8 cellular contexts compared by ENCODE assay signal in the genomic region with DNA sequence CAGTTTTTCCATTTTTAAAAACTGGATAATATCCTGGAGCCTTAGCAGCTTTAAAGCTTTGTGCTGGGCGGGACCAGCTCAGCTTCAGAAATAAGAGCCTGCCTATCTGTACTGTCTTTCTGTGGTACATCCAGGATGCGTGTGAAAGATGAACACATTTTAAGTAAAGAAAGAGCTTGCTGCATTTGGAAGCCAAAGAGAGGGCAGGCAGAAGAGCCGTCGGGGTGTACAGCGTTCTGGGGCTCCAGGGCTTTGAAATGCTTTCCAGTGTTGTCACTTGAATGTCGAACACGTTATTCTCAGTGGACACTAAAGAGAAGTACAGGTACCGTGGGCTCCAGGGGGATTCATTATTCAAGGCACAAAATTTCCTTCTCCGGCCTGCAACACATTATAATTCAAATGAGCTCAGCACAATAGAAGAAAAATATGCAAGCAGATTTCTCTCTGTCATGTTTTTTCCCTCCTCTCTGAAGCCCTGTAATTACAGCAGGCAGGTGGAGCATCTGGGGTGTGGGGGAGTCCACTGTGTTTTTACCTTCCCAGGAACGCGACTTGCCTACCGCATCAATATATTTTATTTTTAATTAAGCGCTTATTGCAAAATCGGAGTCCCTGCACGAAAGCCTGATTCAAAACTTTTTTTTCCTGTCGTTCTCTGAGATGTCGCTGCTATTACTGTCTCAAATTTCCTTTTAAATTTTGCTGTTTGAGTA.
DNase-seq lines count a peak whose midpoint lies in the region; TF ChIP-seq lines count a peak whose summit lies in the region.

No MANE protein-coding gene starts in this region.

- H3K36me3 ChIP-seq in OCI-LY3 (replicated peaks; ENCODE audit: low read depth, low read length) (no peaks in the 10 kb centered on the region), parathyroid adenoma (ENCODE audit: control insufficient read depth, insufficient read depth, low read length) (no peaks in the 10 kb centered on the region), Karpas-422 (ENCODE audit: insufficient read depth, low read length) (no peaks in the 10 kb centered on the region)

- H3K79me2 ChIP-seq in OCI-LY3 (ENCODE audit: low read length) (no peaks in the 10 kb centered on the region), parathyroid adenoma (no peaks in the 10 kb centered on the region), Karpas-422 (ENCODE audit: low read length) (no peaks in the 10 kb centered on the region)

- H3K9ac ChIP-seq in OCI-LY3 (ENCODE audit: low read length), result peak overlapping the region; percentile 73
- peak overlapping the region; percentile 75 for H3K9ac ChIP-seq in parathyroid adenoma
- no peak overlapping the region for H3K9ac ChIP-seq in Karpas-422 (ENCODE audit: low read length)

- H3K27me3 ChIP-seq in OCI-LY3 (ENCODE audit: low read depth, low read length) (no peaks in the 10 kb centered on the region), parathyroid adenoma (ENCODE audit: control insufficient read depth, insufficient read depth, low read length) (no peaks in the 10 kb centered on the region), Karpas-422 (ENCODE audit: low read length) (no peaks in the 10 kb centered on the region)

- H3K27ac ChIP-seq in OCI-LY3 (ENCODE audit: low read length), result no peak overlapping the region
- peak overlapping the region; percentile 84 for H3K27ac ChIP-seq in parathyroid adenoma
- no peak overlapping the region for H3K27ac ChIP-seq in Karpas-422 (ENCODE audit: low read length)

- intact Hi-C loops in CD14-positive monocyte (cut with micrococcal nuclease), result no loop called here

- H3K4me3 Mint-ChIP-seq in CD14-positive monocyte, result peak overlapping the region; percentile 79 to 82

- peaks cover 25% of the 10 kb centered on the region for H3K4me1 Mint-ChIP-seq in CD14-positive monocyte

- H3K9me3 Mint-ChIP-seq in CD14-positive monocyte, result peaks cover 0 to 3% (median 0%) of the 10 kb centered on the region in 7 donors

- no peaks in the 10 kb centered on the region for H3K9me3 ChIP-seq in OCI-LY3 (ENCODE audit: insufficient read depth, low read length)
- H3K9me3 ChIP-seq in parathyroid adenoma (ENCODE audit: control insufficient read depth, low read length), result no peaks in the 10 kb centered on the region
- H3K9me3 ChIP-seq in Karpas-422 (ENCODE audit: low read length), result no peaks in the 10 kb centered on the region

- no peaks in the 10 kb centered on the region for H3K9me2 ChIP-seq in Karpas-422 (replicated peaks; ENCODE audit: insufficient read depth, low read length)

- H3K4me1 ChIP-seq in OCI-LY3 (ENCODE audit: low read length) (peaks cover 5% of the 10 kb centered on the region; the same call in 1 of the 2 replicates), parathyroid adenoma (peaks cover 5% of the 10 kb centered on the region), Karpas-422 (ENCODE audit: low read length) (no peaks in the 10 kb centered on the region)

- DNase-seq in CD14-positive monocyte (ENCODE audit: low spot score) (no peak), fibroblast of villous mesenchyme (ENCODE audit: low read depth) (no peak), COLO829 (ENCODE audit: low spot score) (no peak), SW 1271 (lab: John Stamatoyannopoulos, UW) (no peak), Karpas-422 (no peak), islet precursor cell (no peak)

- no peaks in the 10 kb centered on the region for H3K36me3 Mint-ChIP-seq in CD14-positive monocyte

- H3K4me3 ChIP-seq in OCI-LY3 (ENCODE audit: low read length), result peak overlapping the region; percentile 87
- H3K4me3 ChIP-seq in fibroblast of villous mesenchyme (ENCODE audit: low read depth, low read length), result peak overlapping the region; percentile 55
- peak overlapping the region; percentile 66 for H3K4me3 ChIP-seq in parathyroid adenoma (ENCODE audit: low read depth, low read length)
- H3K4me3 ChIP-seq in Karpas-422 (ENCODE audit: low read length), result no peak overlapping the region

- H4K20me1 ChIP-seq in OCI-LY3 (ENCODE audit: insufficient read depth, low read length) (no peaks in the 10 kb centered on the region), Karpas-422 (ENCODE audit: insufficient read depth, low read depth, low read length) (no peaks in the 10 kb centered on the region)

- peaks cover 10 to 24% (median 14%) of the 10 kb centered on the region in 3 donors for H3K27me3 Mint-ChIP-seq in CD14-positive monocyte (ENCODE audit: low read depth in 3 of 3)

- peak overlapping the region; percentile 80 for H2AFZ ChIP-seq in OCI-LY3 (ENCODE audit: low read depth, low read length)
- H2AFZ ChIP-seq in parathyroid adenoma, result peak overlapping the region; percentile 99
- H2AFZ ChIP-seq in Karpas-422 (ENCODE audit: low read length), result no peak overlapping the region

- H3K27ac Mint-ChIP-seq in CD14-positive monocyte, result no peak overlapping the region

- H3K4me2 ChIP-seq in OCI-LY3 (ENCODE audit: low read length) (peak overlapping the region; percentile 82), parathyroid adenoma (ENCODE audit: low read length) (peak overlapping the region; percentile 81), Karpas-422 (ENCODE audit: low read depth, low read length, poor library complexity, severe bottlenecking) (no peak overlapping the region)

- TF ChIP-seq CTCF in CD14-positive monocyte (IDR thresholded peaks at IDR 0.05) (no peak), OCI-LY3 (IDR thresholded peaks at IDR 0.05; ENCODE audit: low read depth, low read length) (no peak), fibroblast of villous mesenchyme (IDR thresholded peaks at IDR 0.05; ENCODE audit: insufficient read depth, low read depth, low read length) (no peak), parathyroid adenoma (IDR thresholded peaks at IDR 0.05) (no peak)
